2 cellular contexts compared by ENCODE assay signal in genomic region chr7:122738937-122739336, GRCh38.
TF ChIP-seq lines count a peak whose summit lies in the region.

No MANE protein-coding gene starts in this region.

TF ChIP-seq in WTC11, 78 proteins besides CTCF, POLR2A, EP300 and RAD21:
- TF ChIP-seq NFATC4 (CRISPR knock-in tag; IDR thresholded peaks at IDR 0.05) (no peak), ZNF396 (CRISPR knock-in tag; IDR thresholded peaks at IDR 0.05; ENCODE audit: borderline replicate concordance) (no peak), ELF4 (CRISPR knock-in tag; IDR thresholded peaks at IDR 0.05; ENCODE audit: low read depth) (no peak), USF2 (CRISPR knock-in tag; IDR thresholded peaks at IDR 0.05) (no peak), SP1 (CRISPR knock-in tag; conservative IDR thresholded peaks at IDR 0.05) (no peak), MYBL2 (CRISPR knock-in tag; IDR thresholded peaks at IDR 0.05) (no peak), FOXP1 (CRISPR knock-in tag; IDR thresholded peaks at IDR 0.05; ENCODE audit: borderline replicate concordance) (no peak), JAZF1 (CRISPR knock-in tag; IDR thresholded peaks at IDR 0.05) (no peak), ETV6 (CRISPR knock-in tag; IDR thresholded peaks at IDR 0.05) (no peak), SOX15 (CRISPR knock-in tag; IDR thresholded peaks at IDR 0.05) (no peak), PREB (CRISPR knock-in tag; IDR thresholded peaks at IDR 0.05; ENCODE audit: borderline replicate concordance) (no peak), NFYB (CRISPR knock-in tag; conservative IDR thresholded peaks at IDR 0.05; ENCODE audit: low read depth) (no peak)
- TF ChIP-seq, protein P1, sequence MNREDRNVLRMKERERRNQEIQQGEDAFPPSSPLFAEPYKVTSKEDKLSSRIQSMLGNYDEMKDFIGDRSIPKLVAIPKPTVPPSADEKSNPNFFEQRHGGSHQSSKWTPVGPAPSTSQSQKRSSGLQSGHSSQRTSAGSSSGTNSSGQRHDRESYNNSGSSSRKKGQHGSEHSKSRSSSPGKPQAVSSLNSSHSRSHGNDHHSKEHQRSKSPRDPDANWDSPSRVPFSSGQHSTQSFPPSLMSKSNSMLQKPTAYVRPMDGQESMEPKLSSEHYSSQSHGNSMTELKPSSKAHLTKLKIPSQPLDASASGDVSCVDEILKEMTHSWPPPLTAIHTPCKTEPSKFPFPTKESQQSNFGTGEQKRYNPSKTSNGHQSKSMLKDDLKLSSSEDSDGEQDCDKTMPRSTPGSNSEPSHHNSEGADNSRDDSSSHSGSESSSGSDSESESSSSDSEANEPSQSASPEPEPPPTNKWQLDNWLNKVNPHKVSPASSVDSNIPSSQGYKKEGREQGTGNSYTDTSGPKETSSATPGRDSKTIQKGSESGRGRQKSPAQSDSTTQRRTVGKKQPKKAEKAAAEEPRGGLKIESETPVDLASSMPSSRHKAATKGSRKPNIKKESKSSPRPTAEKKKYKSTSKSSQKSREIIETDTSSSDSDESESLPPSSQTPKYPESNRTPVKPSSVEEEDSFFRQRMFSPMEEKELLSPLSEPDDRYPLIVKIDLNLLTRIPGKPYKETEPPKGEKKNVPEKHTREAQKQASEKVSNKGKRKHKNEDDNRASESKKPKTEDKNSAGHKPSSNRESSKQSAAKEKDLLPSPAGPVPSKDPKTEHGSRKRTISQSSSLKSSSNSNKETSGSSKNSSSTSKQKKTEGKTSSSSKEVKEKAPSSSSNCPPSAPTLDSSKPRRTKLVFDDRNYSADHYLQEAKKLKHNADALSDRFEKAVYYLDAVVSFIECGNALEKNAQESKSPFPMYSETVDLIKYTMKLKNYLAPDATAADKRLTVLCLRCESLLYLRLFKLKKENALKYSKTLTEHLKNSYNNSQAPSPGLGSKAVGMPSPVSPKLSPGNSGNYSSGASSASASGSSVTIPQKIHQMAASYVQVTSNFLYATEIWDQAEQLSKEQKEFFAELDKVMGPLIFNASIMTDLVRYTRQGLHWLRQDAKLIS (CRISPR knock-in tag; IDR thresholded peaks at IDR 0.05; ENCODE audit: borderline replicate concordance): no peak
- TF ChIP-seq, protein P2, sequence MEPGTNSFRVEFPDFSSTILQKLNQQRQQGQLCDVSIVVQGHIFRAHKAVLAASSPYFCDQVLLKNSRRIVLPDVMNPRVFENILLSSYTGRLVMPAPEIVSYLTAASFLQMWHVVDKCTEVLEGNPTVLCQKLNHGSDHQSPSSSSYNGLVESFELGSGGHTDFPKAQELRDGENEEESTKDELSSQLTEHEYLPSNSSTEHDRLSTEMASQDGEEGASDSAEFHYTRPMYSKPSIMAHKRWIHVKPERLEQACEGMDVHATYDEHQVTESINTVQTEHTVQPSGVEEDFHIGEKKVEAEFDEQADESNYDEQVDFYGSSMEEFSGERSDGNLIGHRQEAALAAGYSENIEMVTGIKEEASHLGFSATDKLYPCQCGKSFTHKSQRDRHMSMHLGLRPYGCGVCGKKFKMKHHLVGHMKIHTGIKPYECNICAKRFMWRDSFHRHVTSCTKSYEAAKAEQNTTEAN (CRISPR knock-in tag; IDR thresholded peaks at IDR 0.05): no peak
- TF ChIP-seq, protein P3, sequence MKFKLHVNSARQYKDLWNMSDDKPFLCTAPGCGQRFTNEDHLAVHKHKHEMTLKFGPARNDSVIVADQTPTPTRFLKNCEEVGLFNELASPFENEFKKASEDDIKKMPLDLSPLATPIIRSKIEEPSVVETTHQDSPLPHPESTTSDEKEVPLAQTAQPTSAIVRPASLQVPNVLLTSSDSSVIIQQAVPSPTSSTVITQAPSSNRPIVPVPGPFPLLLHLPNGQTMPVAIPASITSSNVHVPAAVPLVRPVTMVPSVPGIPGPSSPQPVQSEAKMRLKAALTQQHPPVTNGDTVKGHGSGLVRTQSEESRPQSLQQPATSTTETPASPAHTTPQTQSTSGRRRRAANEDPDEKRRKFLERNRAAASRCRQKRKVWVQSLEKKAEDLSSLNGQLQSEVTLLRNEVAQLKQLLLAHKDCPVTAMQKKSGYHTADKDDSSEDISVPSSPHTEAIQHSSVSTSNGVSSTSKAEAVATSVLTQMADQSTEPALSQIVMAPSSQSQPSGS (CRISPR knock-in tag; IDR thresholded peaks at IDR 0.05; ENCODE audit: borderline replicate concordance, low read depth): no peak

TF ChIP-seq in H1, 55 proteins besides CTCF, POLR2A, EP300 and RAD21:
- TF ChIP-seq CEBPB (IDR thresholded peaks at IDR 0.05; ENCODE audit: low read depth, low read length) (no peak), SAP30 (IDR thresholded peaks at IDR 0.05; ENCODE audit: insufficient read depth, insufficient replicate concordance, low read length) (no peak), TAF7 (optimal IDR thresholded peaks at IDR 0.05; ENCODE audit: borderline replicate concordance, low read depth, low read length) (no peak), YY1 (IDR thresholded peaks at IDR 0.05; ENCODE audit: low read depth, low read length) (no peak), KDM5A (IDR thresholded peaks at IDR 0.05; ENCODE audit: low read length) (no peak), RFX5 (IDR thresholded peaks at IDR 0.05; ENCODE audit: borderline replicate concordance, low read depth, low read length) (no peak), SRF (IDR thresholded peaks at IDR 0.05; ENCODE audit: low read depth, low read length) (no peak), KDM1A (IDR thresholded peaks at IDR 0.05; ENCODE audit: borderline replicate concordance, low read length) (no peak), TEAD4 (IDR thresholded peaks at IDR 0.05; ENCODE audit: low read depth, low read length) (no peak)
- TF ChIP-seq, protein P3 (IDR thresholded peaks at IDR 0.05; ENCODE audit: low read length): no peak
